In genomic region chr21:44998621-44999427, GRCh38 we compare ENCODE assay signal across 26 cellular contexts. TPM values are rescaled to one million over a fixed set of nuclear protein-coding genes. Genes with fewer than 3 reads are reported as not detected.
DNase-seq lines count a peak whose midpoint lies in the region; ATAC-seq, FAIRE-seq and TF ChIP-seq lines count a peak whose summit lies in the region.
"Had no signal": no experiment of that assay in that cellular context is flagged by ENCODE, and none has a peak within 500 bp of the region (broad histone marks: within the 10 kb centered on the region; RNA-seq: fewer than 3 reads in every experiment).

No MANE protein-coding gene starts in this region.

- peak overlapping the region; percentile 43 for H3K27ac Mint-ChIP-seq in activated CD8-positive, alpha-beta T cell treated with anti-CD3 and anti-CD28 coated beads, Interleukin-2, amount 10 ng/mL, durations not matched to agents 7 days and 5 days
- no peak overlapping the region for H3K27ac Mint-ChIP-seq in activated CD8-positive, alpha-beta T cell treated with anti-CD3 and anti-CD28 coated beads for 36 hours
- H3K27ac Mint-ChIP-seq: CD4-positive, CD25-positive, alpha-beta regulatory T cell; H9; HFFc6 had no signal

- H3K9ac ChIP-seq in kidney (ENCODE audit: low read length in 2 of 2): no peak overlapping the region

- H3K9me3 Mint-ChIP-seq in activated CD8-positive, alpha-beta T cell treated with anti-CD3 and anti-CD28 coated beads, Interleukin-2, amount 10 ng/mL, durations not matched to agents 7 days and 5 days (ENCODE audit: insufficient read depth): no peaks in the 10 kb centered on the region
- H3K9me3 Mint-ChIP-seq in activated CD8-positive, alpha-beta T cell treated with anti-CD3 and anti-CD28 coated beads for 36 hours: no peaks in the 10 kb centered on the region
- H3K9me3 Mint-ChIP-seq: CD4-positive, CD25-positive, alpha-beta regulatory T cell; H9; HFFc6 had no signal

- no peak for ATAC-seq in activated CD8-positive, alpha-beta T cell treated with anti-CD3 and anti-CD28 coated beads, Interleukin-2, amount 10 ng/mL, durations not matched to agents 7 days and 5 days
- ATAC-seq in activated CD8-positive, alpha-beta T cell treated with anti-CD3 and anti-CD28 coated beads for 36 hours: no peak
- no peak for ATAC-seq in psoas muscle

- H3K36me3 ChIP-seq in BE2C: no peaks in the 10 kb centered on the region
- H3K36me3 ChIP-seq in kidney (ENCODE audit: control insufficient read depth in 1 of 2, insufficient read depth in 2 of 2, low read length in 2 of 2): no peaks in the 10 kb centered on the region
- no peaks in the 10 kb centered on the region for H3K36me3 ChIP-seq in psoas muscle (ENCODE audit: insufficient read depth in 1 of 2, low read depth in 1 of 2)
- no peaks in the 10 kb centered on the region for H3K36me3 ChIP-seq in A673 (ENCODE audit: insufficient read depth, low read length, poor library complexity, severe bottlenecking)

- DNase-seq in activated CD8-positive, alpha-beta T cell treated with anti-CD3 and anti-CD28 coated beads, Interleukin-2, amount 10 ng/mL, durations not matched to agents 7 days and 5 days: no peak
- no peak for DNase-seq in activated CD8-positive, alpha-beta T cell treated with anti-CD3 and anti-CD28 coated beads for 36 hours
- DNase-seq in BE2C (peak; percentile 9), kidney (peak; percentile 63), psoas muscle (peak; percentile 13 to 50), A673 (ENCODE audit: low spot score) (no peak), retina (no peak), GM20000 (ENCODE audit: low spot score) (no peak)
- DNase-seq: 8988T; AML-193; CD4-positive, CD25-positive, alpha-beta regulatory T cell; DMS79; H9; HFFc6; KBM-7; MM.1S; NCI-H1048; NCI-H1417 treated with DMSO at 0.1 percent for 48 hours; NCI-H187 treated with DMSO at 0.1 percent for 48 hours; NCI-H2107; NCI-H446 treated with DMSO at 0.1 percent for 48 hours; NCI-H526 treated with DMSO at 0.1 percent for 48 hours; OCI-M1; SHP77 had no signal

- CTCF ChIA-PET in activated CD8-positive, alpha-beta T cell treated with anti-CD3 and anti-CD28 coated beads, Interleukin-2, amount 10 ng/mL, durations not matched to agents 7 days and 5 days (lab: Charles Lee): no interaction called here
- CTCF ChIA-PET in activated CD8-positive, alpha-beta T cell treated with anti-CD3 and anti-CD28 coated beads for 36 hours (lab: Charles Lee): no interaction called here
- CTCF ChIA-PET in A673 (lab: Charles Lee): no interaction called here

- 90 to 96% (median 93%) methylated on average over 32 of the region's 32 CpGs for WGBS in psoas muscle, 3 donors

- TF ChIP-seq CTCF in activated CD8-positive, alpha-beta T cell treated with anti-CD3 and anti-CD28 coated beads for 36 hours (IDR thresholded peaks at IDR 0.05): no peak
- TF ChIP-seq CTCF in BE2C (IDR thresholded peaks at IDR 0.05; ENCODE audit: low read depth, low read length) (no peak), kidney (IDR thresholded peaks at IDR 0.05; ENCODE audit: borderline replicate concordance, extremely low read depth, insufficient read depth) (no peak), psoas muscle (IDR thresholded peaks at IDR 0.05) (no peak), A673 (conservative IDR thresholded peaks at IDR 0.05; ENCODE audit: low read depth, low read length) (no peak), GM20000 (IDR thresholded peaks at IDR 0.05; ENCODE audit: extremely low read depth, missing control alignments) (no peak)

- H3K4me1 Mint-ChIP-seq in activated CD8-positive, alpha-beta T cell treated with anti-CD3 and anti-CD28 coated beads, Interleukin-2, amount 10 ng/mL, durations not matched to agents 7 days and 5 days (ENCODE audit: low read depth): no peaks in the 10 kb centered on the region
- no peaks in the 10 kb centered on the region for H3K4me1 Mint-ChIP-seq in activated CD8-positive, alpha-beta T cell treated with anti-CD3 and anti-CD28 coated beads for 36 hours (ENCODE audit: low read depth)
- H3K4me1 Mint-ChIP-seq: CD4-positive, CD25-positive, alpha-beta regulatory T cell had no signal

- POLR2A ChIA-PET in activated CD8-positive, alpha-beta T cell treated with anti-CD3 and anti-CD28 coated beads, Interleukin-2, amount 10 ng/mL, durations not matched to agents 7 days and 5 days (lab: Charles Lee): no interaction called here
- POLR2A ChIA-PET in activated CD8-positive, alpha-beta T cell treated with anti-CD3 and anti-CD28 coated beads for 36 hours (lab: Charles Lee): interaction anchor here (0.8 kb wide), 1 partner anchor 127 kb away, joined by 4 read pairs; no protein-coding TSS in a partner anchor
- POLR2A ChIA-PET in A673 (lab: Charles Lee; ENCODE audit: low non-redundant PET): no interaction called here

- intact Hi-C loops in activated CD8-positive, alpha-beta T cell treated with anti-CD3 and anti-CD28 coated beads for 36 hours (cut with micrococcal nuclease): no loop called here
- intact Hi-C loops in kidney (cut with DNase I) (no loop called here), psoas muscle (cut with DNase I) (no loop called here), A673 (cut with micrococcal nuclease; ENCODE audit: unreplicated experiment) (no loop called here)

- H3K9me3 ChIP-seq in BE2C: no peaks in the 10 kb centered on the region
- no peaks in the 10 kb centered on the region for H3K9me3 ChIP-seq in kidney (ENCODE audit: control insufficient read depth in 1 of 2, low read length in 2 of 2)
- no peaks in the 10 kb centered on the region for H3K9me3 ChIP-seq in psoas muscle
- H3K9me3 ChIP-seq in A673 (ENCODE audit: low read depth, low read length, poor library complexity, severe bottlenecking): no peaks in the 10 kb centered on the region

- no peaks in the 10 kb centered on the region for H3K36me3 Mint-ChIP-seq in activated CD8-positive, alpha-beta T cell treated with anti-CD3 and anti-CD28 coated beads, Interleukin-2, amount 10 ng/mL, durations not matched to agents 7 days and 5 days (ENCODE audit: low read depth)
- no peaks in the 10 kb centered on the region for H3K36me3 Mint-ChIP-seq in activated CD8-positive, alpha-beta T cell treated with anti-CD3 and anti-CD28 coated beads for 36 hours (ENCODE audit: low read depth)
- H3K36me3 Mint-ChIP-seq: CD4-positive, CD25-positive, alpha-beta regulatory T cell had no signal

- FAIRE-seq in kidney (lab: Jason Lieb, UNC): no peak
- FAIRE-seq: RCC 7860 had no signal

- H3K4me3 Mint-ChIP-seq in activated CD8-positive, alpha-beta T cell treated with anti-CD3 and anti-CD28 coated beads, Interleukin-2, amount 10 ng/mL, durations not matched to agents 7 days and 5 days: no peak overlapping the region
- H3K4me3 Mint-ChIP-seq in activated CD8-positive, alpha-beta T cell treated with anti-CD3 and anti-CD28 coated beads for 36 hours: no peak overlapping the region
- H3K4me3 Mint-ChIP-seq: CD4-positive, CD25-positive, alpha-beta regulatory T cell; H9; HFFc6 had no signal

- H3K4me3 ChIP-seq in BE2C (ENCODE audit: low read depth, low read length) (no peak overlapping the region), kidney (ENCODE audit: low read length in 2 of 2) (no peak overlapping the region), psoas muscle (no peak overlapping the region), A673 (ENCODE audit: low read depth, low read length, poor library complexity, severe bottlenecking) (no peak overlapping the region)
- H3K4me3 ChIP-seq: SK-N-MC had no signal

- H3K27ac ChIP-seq in kidney (ENCODE audit: low read depth in 2 of 2, low read length in 2 of 2) (no peak overlapping the region), psoas muscle (no peak overlapping the region), A673 (ENCODE audit: low read depth, low read length, poor library complexity, severe bottlenecking) (no peak overlapping the region)
- H3K27ac ChIP-seq: SK-N-MC had no signal

- H3K4me1 ChIP-seq in BE2C: no peaks in the 10 kb centered on the region
- H3K4me1 ChIP-seq in kidney (ENCODE audit: control insufficient read depth in 1 of 2, insufficient read depth in 1 of 2, low read depth in 1 of 2, low read length in 2 of 2): no peaks in the 10 kb centered on the region
- peaks cover 18% of the 10 kb centered on the region for H3K4me1 ChIP-seq in psoas muscle
- no peaks in the 10 kb centered on the region for H3K4me1 ChIP-seq in A673 (ENCODE audit: insufficient read depth, low read length, poor library complexity, severe bottlenecking)

- no peaks in the 10 kb centered on the region for H3K27me3 ChIP-seq in BE2C
- H3K27me3 ChIP-seq in psoas muscle (ENCODE audit: insufficient read depth in 3 of 3, low read length in 2 of 3): peaks cover 0 to 2% (median 0%) of the 10 kb centered on the region in 3 donors
- no peaks in the 10 kb centered on the region for H3K27me3 ChIP-seq in A673 (replicated peaks; ENCODE audit: insufficient read depth, low read depth, low read length, poor library complexity)

- no TSS peak for BruUV-seq in A673 (replicated peaks; lab: Mats Ljungman, UMichigan)

- H3K27me3 Mint-ChIP-seq in activated CD8-positive, alpha-beta T cell treated with anti-CD3 and anti-CD28 coated beads, Interleukin-2, amount 10 ng/mL, durations not matched to agents 7 days and 5 days (ENCODE audit: low read depth): no peaks in the 10 kb centered on the region
- no peaks in the 10 kb centered on the region for H3K27me3 Mint-ChIP-seq in activated CD8-positive, alpha-beta T cell treated with anti-CD3 and anti-CD28 coated beads for 36 hours
- H3K27me3 Mint-ChIP-seq: CD4-positive, CD25-positive, alpha-beta regulatory T cell had no signal

RNA-seq across cellular contexts. Expression of gene SLX9, which starts 59.0 kb away (rescaled TPM):
- total RNA-seq in activated CD8-positive, alpha-beta T cell treated with anti-CD3 and anti-CD28 coated beads, Interleukin-2, amount 10 ng/mL, durations not matched to agents 7 days and 5 days: 10 to 100 TPM; 56.6 to 60.4 TPM
- total RNA-seq in activated CD8-positive, alpha-beta T cell treated with anti-CD3 and anti-CD28 coated beads for 36 hours: 10 to 100 TPM; 76.0 to 76.5 TPM
- 105 TPM for polyA plus RNA-seq in BE2C (2012; ENCODE audit: insufficient read depth, insufficient read length, low read depth)
- total RNA-seq in kidney (27.1 TPM), psoas muscle (10 to 100 TPM; 26.3 to 58.0 (median 32.5) TPM), A673 (2021) (114 and 115 TPM in 2 replicates)
- polyA plus RNA-seq in kidney (ENCODE audit: insufficient read depth, low read depth, low replicate concordance) (35.1 TPM), psoas muscle (10 to 100 TPM; 20.2 to 69.2 (median 26.7) TPM)

Comparison
In these comparisons a context has a peak if more than half of its experiments do, and no peak if none do; other contexts are left out.
1. DNase-seq: peak in BE2C (single experiment), kidney (single experiment) and psoas muscle (2 of 2); none in activated CD8-positive, alpha-beta T cell treated with anti-CD3 and anti-CD28 coated beads, Interleukin-2, amount 10 ng/mL, durations not matched to agents 7 days and 5 days (single experiment), activated CD8-positive, alpha-beta T cell treated with anti-CD3 and anti-CD28 coated beads for 36 hours (single experiment), A673 (single experiment), retina (single experiment) and GM20000 (single experiment).